ENCODE assay signal across 8 cellular contexts in genomic region chr12:57243521-57244305, GRCh38. TPM values are rescaled to one million over a fixed set of nuclear protein-coding genes. Genes with fewer than 3 reads are reported as not detected.
A peak's percentile ranks its signal among the peaks of the same experiment; 100 is the strongest.
DNase-seq lines count a peak whose midpoint lies in the region; ATAC-seq and TF ChIP-seq lines count a peak whose summit lies in the region.

No MANE protein-coding gene starts in this region.

- no peaks in the 10 kb centered on the region for H3K9me3 ChIP-seq in mesenchymal stem cell (ENCODE audit: control insufficient read depth, low read length)

- intact Hi-C loops in activated CD8-positive, alpha-beta T cell treated with anti-CD3 and anti-CD28 coated beads for 36 hours (cut with micrococcal nuclease), result loop anchor here (1.0 kb wide), 1 partner anchor 30 kb away; no protein-coding TSS in a partner anchor

- peak overlapping the region; percentile 79 for H3K4me3 Mint-ChIP-seq in GM23338
- H3K4me3 Mint-ChIP-seq in activated CD8-positive, alpha-beta T cell treated with anti-CD3 and anti-CD28 coated beads for 36 hours, result peak overlapping the region; percentile 60

- no peak overlapping the region for H4K8ac ChIP-seq in mesenchymal stem cell (ENCODE audit: low read length)

- H3K14ac ChIP-seq in mesenchymal stem cell (ENCODE audit: low read length in 2 of 2), result no peak overlapping the region

- H3K27me3 ChIP-seq in GM23338 (ENCODE audit: insufficient read depth) (peaks cover 54% of the 10 kb centered on the region), mesenchymal stem cell (ENCODE audit: control insufficient read depth in 1 of 2, insufficient read depth in 1 of 2, low read length in 2 of 2) (peaks cover 37 to 56% of the 10 kb centered on the region in 2 experiments)

- TF ChIP-seq CTCF in GM23338 (conservative IDR thresholded peaks at IDR 0.05; ENCODE audit: low read depth in 2 of 2), result peak; percentile 88 to 90
- peak; percentile 70 for TF ChIP-seq CTCF in activated CD8-positive, alpha-beta T cell treated with anti-CD3 and anti-CD28 coated beads for 36 hours (IDR thresholded peaks at IDR 0.05)

- CTCF ChIA-PET in activated CD8-positive, alpha-beta T cell treated with anti-CD3 and anti-CD28 coated beads for 36 hours (lab: Charles Lee), result interaction anchor here (0.6 to 12.7 kb wide), 47 partner anchors 10 to 486 kb away, joined by 3 to 431 read pairs (median 5); partner anchors contain the start of genes GLI1, INHBE, NXPH4 and SHMT2

- H3K4me3 ChIP-seq in GM23338 (peak overlapping the region; percentile 85), mesenchymal stem cell (ENCODE audit: insufficient read depth in 1 of 2, low read depth in 1 of 2, low read length in 2 of 2) (peak overlapping the region; percentile 22 to 63)

- 14% methylated on average over 34 of the region's 41 CpGs for WGBS in mesenchymal stem cell

- no peak overlapping the region for H2BK12ac ChIP-seq in mesenchymal stem cell (ENCODE audit: low read length in 2 of 2)

- ATAC-seq in GM23338, result peak; percentile 17
- peak; percentile 26 for ATAC-seq in activated CD8-positive, alpha-beta T cell treated with anti-CD3 and anti-CD28 coated beads for 36 hours
- ATAC-seq in HG03460 (IDR thresholded peaks at IDR 0.05; ENCODE audit: unreplicated experiment), result no peak

- H3K9me3 Mint-ChIP-seq in GM23338, result no peaks in the 10 kb centered on the region
- no peaks in the 10 kb centered on the region for H3K9me3 Mint-ChIP-seq in activated CD8-positive, alpha-beta T cell treated with anti-CD3 and anti-CD28 coated beads for 36 hours

- H3K4me1 ChIP-seq in GM23338 (ENCODE audit: insufficient read depth), result peaks cover 42% of the 10 kb centered on the region
- H3K4me1 ChIP-seq in mesenchymal stem cell (ENCODE audit: control insufficient read depth, insufficient read depth, low read depth, low read length), result peaks cover 36% of the 10 kb centered on the region

- H3K36me3 ChIP-seq in GM23338 (ENCODE audit: insufficient read depth) (no peaks in the 10 kb centered on the region), mesenchymal stem cell (ENCODE audit: control insufficient read depth in 1 of 2, insufficient read depth in 2 of 2, low read depth in 1 of 2, low read length in 2 of 2) (no peaks in the 10 kb centered on the region)

- no peaks in the 10 kb centered on the region for H3K9me2 ChIP-seq in GM23338 (ENCODE audit: insufficient read depth)

- peak overlapping the region; percentile 14; the same call in 1 of the 2 replicates for H2AFZ ChIP-seq in GM23338
- no peak overlapping the region for H2AFZ ChIP-seq in mesenchymal stem cell (ENCODE audit: low read depth, low read length)

- peak overlapping the region; percentile 15 for H2BK15ac ChIP-seq in mesenchymal stem cell (ENCODE audit: low read depth, poor library complexity, severe bottlenecking)

- peaks cover 72% of the 10 kb centered on the region for H3K27me3 Mint-ChIP-seq in GM23338 (ENCODE audit: insufficient read depth, low read depth, poor library complexity)
- H3K27me3 Mint-ChIP-seq in activated CD8-positive, alpha-beta T cell treated with anti-CD3 and anti-CD28 coated beads for 36 hours, result peaks cover 26% of the 10 kb centered on the region

- no peaks in the 10 kb centered on the region for H3K79me1 ChIP-seq in mesenchymal stem cell (replicated peaks; ENCODE audit: low read length, poor library complexity, severe bottlenecking)

- H3K27ac Mint-ChIP-seq in GM23338, result no peak overlapping the region
- no peak overlapping the region for H3K27ac Mint-ChIP-seq in activated CD8-positive, alpha-beta T cell treated with anti-CD3 and anti-CD28 coated beads for 36 hours

- H2AK5ac ChIP-seq in mesenchymal stem cell (ENCODE audit: low read length, severe bottlenecking), result no peak overlapping the region

- DNase-seq in AG08395 (ENCODE audit: low spot score) (peak; percentile 76), GM23338 (ENCODE audit: low spot score) (peak; percentile 95), NCI-H69 (lab: John Stamatoyannopoulos, UW) (peak; percentile 96), mesenchymal stem cell (peak; percentile 68)
- DNase-seq in activated CD8-positive, alpha-beta T cell treated with anti-CD3 and anti-CD28 coated beads for 36 hours, result peak; percentile 92
- DNase-seq in effector CD8-positive, alpha-beta T cell (lab: John Stamatoyannopoulos, UW), result peak; percentile 71
- DNase-seq in stimulated activated CD8-positive, alpha-beta memory T cell treated with anti-CD3 and anti-CD28 coated beads, Interleukin-2, amount 100 ng/mL, for 1 hour (ENCODE audit: low read depth in 2 of 2), result peak; percentile 48 to 68

- no peak overlapping the region for H3K23ac ChIP-seq in mesenchymal stem cell (ENCODE audit: low read length in 2 of 2)

- H3K36me3 Mint-ChIP-seq in GM23338 (ENCODE audit: low read depth), result no peaks in the 10 kb centered on the region; the same call in 2 of the 3 replicates
- H3K36me3 Mint-ChIP-seq in activated CD8-positive, alpha-beta T cell treated with anti-CD3 and anti-CD28 coated beads for 36 hours (ENCODE audit: low read depth), result no peaks in the 10 kb centered on the region

- H3K4me2 ChIP-seq in GM23338 (peak overlapping the region; percentile 99), mesenchymal stem cell (ENCODE audit: low read length, poor library complexity, severe bottlenecking) (peak overlapping the region; percentile 67)

- no peak overlapping the region for H2BK5ac ChIP-seq in mesenchymal stem cell (ENCODE audit: low read depth, low read length, poor library complexity, severe bottlenecking)

- H4K20me1 ChIP-seq in GM23338 (replicated peaks; ENCODE audit: insufficient read depth), result no peaks in the 10 kb centered on the region; the same call in 1 of the 2 replicates

- H3K4me1 Mint-ChIP-seq in GM23338, result peaks cover 60% of the 10 kb centered on the region
- peaks cover 41% of the 10 kb centered on the region for H3K4me1 Mint-ChIP-seq in activated CD8-positive, alpha-beta T cell treated with anti-CD3 and anti-CD28 coated beads for 36 hours (ENCODE audit: low read depth)

- no peaks in the 10 kb centered on the region for H3K79me2 ChIP-seq in GM23338 (replicated peaks; ENCODE audit: insufficient read depth)

- no peak overlapping the region for H3K18ac ChIP-seq in mesenchymal stem cell (ENCODE audit: low read depth in 1 of 2, low read length in 2 of 2)

- H2BK120ac ChIP-seq in mesenchymal stem cell (ENCODE audit: low read depth, low read length), result no peak overlapping the region

- H3K4ac ChIP-seq in mesenchymal stem cell (ENCODE audit: low read depth in 1 of 2, low read length in 2 of 2), result no peak overlapping the region

- H3K9ac ChIP-seq in mesenchymal stem cell (ENCODE audit: low read length), result peak overlapping the region; percentile 43

- no peak overlapping the region for H4K91ac ChIP-seq in mesenchymal stem cell (ENCODE audit: low read length)

- no peak overlapping the region for H3K27ac ChIP-seq in GM23338 (ENCODE audit: low read depth)
- no peak overlapping the region for H3K27ac ChIP-seq in mesenchymal stem cell (ENCODE audit: low read length, poor library complexity, severe bottlenecking)

- H3F3A ChIP-seq in GM23338 (replicated peaks; ENCODE audit: low read depth), result peaks cover 11% of the 10 kb centered on the region

- POLR2A ChIA-PET in activated CD8-positive, alpha-beta T cell treated with anti-CD3 and anti-CD28 coated beads for 36 hours (lab: Charles Lee), result interaction anchor here (0.9 to 12.9 kb wide), 3 partner anchors 17 to 209 kb away, joined by 5 to 238 read pairs (median 99); partner anchors contain the start of genes NXPH4 and SHMT2

TF ChIP-seq in GM23338, 12 proteins besides CTCF, POLR2A, EP300 and RAD21:
- TF ChIP-seq REST (IDR thresholded peaks at IDR 0.05; ENCODE audit: unreplicated experiment), result no peak
- TF ChIP-seq CREB1 (CRISPR knock-in tag; IDR thresholded peaks at IDR 0.05; ENCODE audit: low read depth), result peak; percentile 77

RNA-seq across cellular contexts. Expression of gene STAC3, which starts 7.3 kb away (rescaled TPM):
- 1.2 and 3.0 TPM in 2 replicates for total RNA-seq in GM23338 (2014; rRNA removed; shearing (Covaris generic))
- polyA plus RNA-seq in GM23338 (2016; fragmentation: Nextera tagmentation; extraction: Ambion mirVana), result 0.48 and 0.59 TPM in 2 replicates
- total RNA-seq in activated CD8-positive, alpha-beta T cell treated with anti-CD3 and anti-CD28 coated beads for 36 hours, result 1 to 10 TPM; 1.7 to 2.1 TPM
- polyA plus RNA-seq in mesenchymal stem cell (2013, experiment 1 of 2), result 0.61 TPM
- polyA plus RNA-seq in mesenchymal stem cell (2013, experiment 2 of 2), result 0.21 TPM

RNA-seq across cellular contexts. Expression of gene SHMT2, which starts 14.2 kb away (rescaled TPM):
- 363 and 387 TPM in 2 replicates for total RNA-seq in GM23338 (2014; rRNA removed; shearing (Covaris generic))
- polyA plus RNA-seq in GM23338 (2016; fragmentation: Nextera tagmentation; extraction: Ambion mirVana), result 125 and 131 TPM in 2 replicates
- 100 to 1,000 TPM; 480 to 529 TPM for total RNA-seq in activated CD8-positive, alpha-beta T cell treated with anti-CD3 and anti-CD28 coated beads for 36 hours
- 196 TPM for polyA plus RNA-seq in mesenchymal stem cell (2013, experiment 1 of 2)
- polyA plus RNA-seq in mesenchymal stem cell (2013, experiment 2 of 2), result 196 TPM

RNA-seq across cellular contexts. Expression of gene NXPH4, which starts 27.1 kb away (rescaled TPM):
- total RNA-seq in GM23338 (2014; rRNA removed; shearing (Covaris generic)), result 1.5 and 4.5 TPM in 2 replicates
- 0.89 and 1.1 TPM in 2 replicates for polyA plus RNA-seq in GM23338 (2016; fragmentation: Nextera tagmentation; extraction: Ambion mirVana)
- under 1 TPM; 0.41 to 0.45 TPM for total RNA-seq in activated CD8-positive, alpha-beta T cell treated with anti-CD3 and anti-CD28 coated beads for 36 hours
- 1.8 TPM for polyA plus RNA-seq in mesenchymal stem cell (2013, experiment 1 of 2)
- 1.6 TPM for polyA plus RNA-seq in mesenchymal stem cell (2013, experiment 2 of 2)
